ENCODE assay signal across 30 cellular contexts in the genomic region with DNA sequence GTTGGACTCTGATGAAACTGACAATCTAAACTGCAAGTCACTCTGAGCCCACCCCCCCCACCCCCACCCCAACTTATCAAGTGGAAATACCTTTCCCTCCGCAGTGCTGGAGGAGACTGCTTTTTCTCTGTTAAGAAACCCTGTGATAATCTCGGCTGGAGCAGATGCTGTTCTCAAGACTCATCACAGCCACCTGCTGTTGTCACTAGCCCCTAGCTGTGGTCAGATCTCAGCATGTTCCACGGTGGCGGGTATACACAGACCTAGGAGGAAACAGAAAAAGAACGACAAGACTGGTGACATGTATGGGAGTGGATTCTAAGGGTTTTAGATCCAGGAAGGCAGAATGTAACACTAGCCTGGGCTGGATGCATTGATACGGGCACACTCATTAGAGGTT. TPM values are rescaled to one million over a fixed set of nuclear protein-coding genes. Genes with fewer than 3 reads are reported as not detected.
"Had no signal": no experiment of that assay in that cellular context is flagged by ENCODE, and none has a peak within 500 bp of the region (broad histone marks: within the 10 kb centered on the region; RNA-seq: fewer than 3 reads in every experiment).

No MANE protein-coding gene starts in this region.

- DNase-seq: dorsolateral prefrontal cortex; effector CD4-positive, alpha-beta T cell; foreskin keratinocyte; left cardiac atrium; left lung; mesenchymal stem cell; naive thymus-derived CD8-positive, alpha-beta T cell; nephron progenitor cell; nucleus accumbens; stimulated activated CD4-positive, alpha-beta T cell treated with anti-CD3 and anti-CD28 coated beads, Interleukin-4, amount 100 ng/mL, for 4 hours; stimulated activated naive CD8-positive, alpha-beta T cell treated with anti-CD3 and anti-CD28 coated beads, Interleukin-15, Interleukin-2, amounts not matched to agents 100 U/mL and 50 U/mL, for 24 hours; substantia nigra; testis; tibial artery; upper lobe of left lung had no signal

- H3K79me2 ChIP-seq: hepatocyte had no signal

- H3K9me3 ChIP-seq: prostate gland, testis had no signal

- H3K4me2 ChIP-seq: hepatocyte had no signal

- H3K4me3 ChIP-seq: dorsolateral prefrontal cortex, esophagus muscularis mucosa, gastroesophageal sphincter, heart left ventricle, hepatocyte, left lung, mucosa of descending colon, prostate gland, right atrium auricular region, testis, tibial artery, upper lobe of left lung had no signal

- H3K4me1 ChIP-seq: esophagus muscularis mucosa, foreskin keratinocyte, gastroesophageal sphincter, heart left ventricle, left lung, prostate gland, right atrium auricular region, testis, tibial artery, upper lobe of left lung had no signal

- H3K36me3 ChIP-seq: esophagus muscularis mucosa, gastroesophageal sphincter, heart left ventricle, left lung, prostate gland, right atrium auricular region, upper lobe of left lung had no signal

- H2AFZ ChIP-seq: hepatocyte had no signal

- H3K27me3 ChIP-seq: foreskin keratinocyte, heart left ventricle, hepatocyte, right atrium auricular region, testis, upper lobe of left lung had no signal

- H3K27ac ChIP-seq: dorsolateral prefrontal cortex, epithelial cell of prostate, esophagus muscularis mucosa, foreskin keratinocyte, gastroesophageal sphincter, heart left ventricle, hepatocyte, left lung, prostate gland, right atrium auricular region, testis, tibial artery, upper lobe of left lung had no signal

RNA-seq across cellular contexts. Expression of a gene that starts 2.3 kb away (rescaled TPM):
- total RNA-seq: esophagus muscularis mucosa; fibroblast of lung; foreskin keratinocyte; gastroesophageal sphincter; heart left ventricle; hepatocyte; left cardiac atrium; left lung; lower leg skin; lung microvascular endothelial cell; mesothelial cell of epicardium; naive thymus-derived CD8-positive, alpha-beta T cell; osteocyte; right atrium auricular region; sciatic nerve; skeletal muscle tissue; upper lobe of left lung had no signal
- polyA plus RNA-seq: foreskin keratinocyte; heart left ventricle; naive thymus-derived CD8-positive, alpha-beta T cell had no signal
